1 cellular context compared by ENCODE assay signal in genomic region chr13:94305463-94305862, GRCh38.
A peak's percentile ranks its signal among the peaks of the same experiment; 100 is the strongest.
TF ChIP-seq lines count a peak whose summit lies in the region.

No MANE protein-coding gene starts in this region.

TF ChIP-seq in K562, 482 proteins besides CTCF, POLR2A, EP300 and RAD21 (continued from another document):
- TF ChIP-seq ZNF512 (tag; IDR thresholded peaks at IDR 0.05) (no peak), MAFG (tag; conservative IDR thresholded peaks at IDR 0.05) (0 out of 2 replicates have a peak, but pooled peaks have one; percentile 11), ZBTB11 (CRISPR knock-in tag; IDR thresholded peaks at IDR 0.05) (no peak)
